In the genomic region with DNA sequence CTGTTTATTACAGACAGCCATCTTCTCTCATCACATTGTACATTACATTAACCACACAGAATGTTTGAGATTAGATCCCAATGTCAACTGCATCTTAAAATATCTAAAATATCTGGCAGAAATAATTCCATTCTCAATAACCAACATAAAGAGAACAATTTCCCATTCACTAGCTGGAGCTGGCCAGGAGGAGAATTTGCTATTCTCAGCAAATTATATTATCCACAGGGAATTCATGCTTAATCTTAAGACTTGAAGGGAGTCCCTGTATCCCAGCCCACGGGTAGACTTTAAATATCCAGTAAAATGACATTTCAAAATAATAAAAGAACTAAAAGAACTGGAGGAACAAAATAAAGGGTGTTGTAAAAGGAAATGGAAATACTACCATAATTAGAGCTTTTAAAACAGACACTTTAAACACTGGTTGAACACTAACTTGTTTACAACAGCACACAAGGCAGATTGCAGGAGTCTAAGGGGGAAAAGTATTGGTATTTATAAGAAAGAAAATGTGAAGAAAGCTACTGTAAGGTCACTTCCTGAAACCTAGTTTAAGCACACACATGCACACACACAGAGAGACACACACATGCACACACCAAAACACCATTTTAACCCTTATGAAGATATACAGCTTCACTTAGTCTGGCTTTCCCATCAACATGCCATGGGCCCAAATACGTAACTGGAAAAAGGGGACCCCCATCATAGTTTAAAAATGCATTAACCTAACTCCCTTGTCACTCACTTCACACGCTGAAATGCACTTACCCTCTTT, we compare ENCODE assay signal across 2 cellular contexts.
TF ChIP-seq lines count a peak whose summit lies in the region.

No MANE protein-coding gene starts in this region.

TF ChIP-seq in IMR-90, 13 proteins besides CTCF, POLR2A, EP300 and RAD21:
- no peak for TF ChIP-seq SMC3 (IDR thresholded peaks at IDR 0.05; ENCODE audit: low read depth, low read length)
- peak; percentile 85 for TF ChIP-seq MAFK (IDR thresholded peaks at IDR 0.05; ENCODE audit: low read depth, low read length)

TF ChIP-seq in WTC11, 78 proteins besides CTCF, POLR2A, EP300 and RAD21:
- TF ChIP-seq NFYB (CRISPR knock-in tag; conservative IDR thresholded peaks at IDR 0.05; ENCODE audit: low read depth), result no peak
- TF ChIP-seq, protein P1, sequence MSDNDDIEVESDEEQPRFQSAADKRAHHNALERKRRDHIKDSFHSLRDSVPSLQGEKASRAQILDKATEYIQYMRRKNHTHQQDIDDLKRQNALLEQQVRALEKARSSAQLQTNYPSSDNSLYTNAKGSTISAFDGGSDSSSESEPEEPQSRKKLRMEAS (CRISPR knock-in tag; IDR thresholded peaks at IDR 0.05), result no peak
- no peak for TF ChIP-seq CREB1 (CRISPR knock-in tag; IDR thresholded peaks at IDR 0.05)
TF ChIP-seq in WTC11: peak in this region for 0.
